In the genomic region with DNA sequence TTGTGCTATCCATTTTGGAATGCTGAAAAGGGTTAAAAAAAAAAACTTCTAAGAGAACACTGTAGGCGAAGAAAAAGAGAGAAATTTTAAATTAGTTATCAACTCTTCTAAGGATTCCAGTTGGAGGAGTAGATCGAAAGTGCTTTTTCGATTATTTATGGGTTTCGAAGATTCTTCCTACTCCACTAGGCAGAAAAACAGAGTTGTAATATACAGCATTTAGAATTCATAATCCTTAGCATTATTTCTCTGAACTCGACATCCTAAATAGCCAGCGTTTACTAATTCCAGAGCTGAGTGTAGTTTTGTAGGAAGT, we compare ENCODE assay signal across 8 cellular contexts. TPM values are rescaled to one million over a fixed set of nuclear protein-coding genes. Genes with fewer than 3 reads are reported as not detected.
A peak's percentile ranks its signal among the peaks of the same experiment; 100 is the strongest.
DNase-seq lines count a peak whose midpoint lies in the region; TF ChIP-seq lines count a peak whose summit lies in the region.

No MANE protein-coding gene starts in this region.

- peak overlapping the region; percentile 96 for H2AFZ ChIP-seq in PC-9

- H3K27me3 ChIP-seq in PC-9 (ENCODE audit: insufficient read depth, low read depth) = no peaks in the 10 kb centered on the region

- H3K4me3 Mint-ChIP-seq in endothelial cell (ENCODE audit: unreplicated experiment) (peak overlapping the region; percentile 98), nephron progenitor cell (peak overlapping the region; percentile 91)

- peaks cover 39% of the 10 kb centered on the region for H3K79me2 ChIP-seq in PC-9 (ENCODE audit: low read depth)

- H3K4me2 ChIP-seq in PC-9 = peak overlapping the region; percentile 91

- CTCF ChIA-PET in AG04449 (lab: Yijun Ruan, JAX) (interaction anchor here (0.7 to 1.5 kb wide), 4 partner anchors 10 to 153 kb away, joined by 3 to 8 read pairs (median 3); no protein-coding TSS in a partner anchor), PC-9 (lab: Charles Lee) (no interaction called here)

- H3K27me3 Mint-ChIP-seq in endothelial cell (ENCODE audit: unreplicated experiment) (peaks cover 25% of the 10 kb centered on the region), nephron progenitor cell (ENCODE audit: low read depth, poor library complexity) (no peaks in the 10 kb centered on the region)

- H3K9me3 Mint-ChIP-seq in endothelial cell (ENCODE audit: unreplicated experiment) = no peaks in the 10 kb centered on the region
- no peaks in the 10 kb centered on the region for H3K9me3 Mint-ChIP-seq in nephron progenitor cell

- intact Hi-C loops in PC-9 (cut with micrococcal nuclease; ENCODE audit: unreplicated experiment) = loop anchor here (5.0 to 10.0 kb wide), 4 partner anchors 36 to 343 kb away; a partner anchor contains a TSS

- POLR2A ChIA-PET in AG04449 (lab: Yijun Ruan, JAX) = interaction anchor here (0.6 to 1.1 kb wide), 6 partner anchors 13 to 341 kb away, joined by 3 to 5 read pairs (median 4); a partner anchor contains a TSS
- POLR2A ChIA-PET in PC-9 (lab: Charles Lee; ENCODE audit: unreplicated experiment) = interaction anchor here (0.6 to 0.7 kb wide), 3 partner anchors 20 to 134 kb away, joined by 3 to 8 read pairs (median 6); no protein-coding TSS in a partner anchor

- TF ChIP-seq CTCF in AG04449 (IDR thresholded peaks at IDR 0.05; ENCODE audit: insufficient read depth, low read length, missing control alignments) (no peak), PC-9 (conservative IDR thresholded peaks at IDR 0.05) (no peak), endothelial cell (IDR thresholded peaks at IDR 0.05; ENCODE audit: unreplicated experiment) (no peak), nephron progenitor cell (IDR thresholded peaks at IDR 0.05) (no peak)

- no peaks in the 10 kb centered on the region for H3K9me2 ChIP-seq in PC-9 (ENCODE audit: insufficient read depth)

- peak overlapping the region; percentile 86 for H3K4me3 ChIP-seq in AG04449 (ENCODE audit: low read depth, low read length)
- H3K4me3 ChIP-seq in PC-9 = peak overlapping the region; percentile 79

- H3K27ac Mint-ChIP-seq in endothelial cell (ENCODE audit: unreplicated experiment) (peak overlapping the region; percentile 93), nephron progenitor cell (peak overlapping the region; percentile 77)

- H3K4me1 Mint-ChIP-seq in endothelial cell (ENCODE audit: unreplicated experiment) = peaks cover 49% of the 10 kb centered on the region
- peaks cover 48% of the 10 kb centered on the region for H3K4me1 Mint-ChIP-seq in nephron progenitor cell

- H3K36me3 Mint-ChIP-seq in endothelial cell (ENCODE audit: low read depth, unreplicated experiment) (peaks cover 15% of the 10 kb centered on the region), nephron progenitor cell (ENCODE audit: low read depth) (peaks cover 7% of the 10 kb centered on the region)

- H3K9me3 ChIP-seq in PC-9 (ENCODE audit: insufficient read depth, low read depth) = no peaks in the 10 kb centered on the region

- 0 out of 2 replicates have a peak, but pooled peaks cover 3% of the 10 kb centered on the region for H3K36me3 ChIP-seq in PC-9 (ENCODE audit: low read depth)

- DNase-seq in AG04449 (ENCODE audit: low read depth, low spot score) (no peak), PC-9 (no peak), endothelial cell (ENCODE audit: low spot score) (no peak), nephron progenitor cell (no peak), AG20443 (ENCODE audit: low spot score) (no peak), putamen (ENCODE audit: low spot score) (no peak), NCI-H2227 treated with DMSO at 0.1 percent for 48 hours (lab: John Stamatoyannopoulos, UW) (no peak), HPDE6-E6E7 (ENCODE audit: extremely low spot score) (no peak)

- H3K27ac ChIP-seq in PC-9 = peak overlapping the region; percentile 46

- peaks cover 36% of the 10 kb centered on the region; the same call in 1 of the 2 replicates for H3F3A ChIP-seq in PC-9 (ENCODE audit: insufficient read depth, low read depth)

- H4K20me1 ChIP-seq in PC-9 (ENCODE audit: insufficient read depth) = no peaks in the 10 kb centered on the region; the same call in 1 of the 2 replicates

- BruUV-seq in PC-9 (replicated peaks; lab: Mats Ljungman, UMichigan) = no TSS peak

- peaks cover 38% of the 10 kb centered on the region for H3K4me1 ChIP-seq in PC-9 (replicated peaks; ENCODE audit: insufficient read depth)

RNA-seq across cellular contexts. Expression of a gene that starts 0.8 kb away (rescaled TPM):
- total RNA-seq in PC-9 (2021) (38.3 and 42.3 TPM in 2 replicates), endothelial cell (ENCODE audit: unreplicated experiment) (50.7 TPM)
